ENCODE assay signal across 15 cellular contexts in the genomic region with DNA sequence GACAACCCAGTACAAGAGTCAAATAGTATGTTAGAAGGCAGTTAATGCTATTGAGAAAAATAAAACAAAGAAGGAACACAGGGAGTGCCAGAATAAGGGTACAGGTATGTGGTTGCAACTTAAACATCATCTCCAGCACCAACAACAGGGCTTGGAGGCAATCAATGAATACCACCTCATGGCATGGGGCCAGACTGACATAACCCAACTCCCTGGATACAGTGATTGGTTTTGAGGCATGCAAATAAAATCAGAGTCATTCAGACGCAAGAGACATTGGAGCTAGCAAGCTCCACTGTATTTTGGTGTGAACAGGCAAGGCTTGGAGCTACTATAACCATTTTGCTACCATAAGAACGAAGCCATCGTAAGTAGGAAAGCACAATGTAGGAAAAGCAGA. TPM values are rescaled to one million over a fixed set of nuclear protein-coding genes. Genes with fewer than 3 reads are reported as not detected.
DNase-seq lines count a peak whose midpoint lies in the region; ATAC-seq, FAIRE-seq and TF ChIP-seq lines count a peak whose summit lies in the region.
"Had no signal": no experiment of that assay in that cellular context is flagged by ENCODE, and none has a peak within 500 bp of the region (broad histone marks: within the 10 kb centered on the region; RNA-seq: fewer than 3 reads in every experiment).

No MANE protein-coding gene starts in this region.

- H2AK5ac ChIP-seq in H1 (ENCODE audit: low read depth, low read length): no peak overlapping the region
- no peak overlapping the region for H2AK5ac ChIP-seq in mesenchymal stem cell (ENCODE audit: low read length, severe bottlenecking)

- no peak overlapping the region for H4K5ac ChIP-seq in H1 (ENCODE audit: insufficient read length, low read depth, low read length)

- H3K4me1 Mint-ChIP-seq in GM23338: peaks cover 55% of the 10 kb centered on the region
- H3K4me1 Mint-ChIP-seq in activated T-cell treated with anti-CD3 and anti-CD28 coated beads, Interleukin-2, amount 50 U/mL, for 72 hours (ENCODE audit: low read depth): peaks cover 11% of the 10 kb centered on the region

- no peak overlapping the region for H3K56ac ChIP-seq in H1 (replicated peaks; ENCODE audit: insufficient read length, low read depth, low read length)

- H3K27me3 ChIP-seq in GM23338 (ENCODE audit: insufficient read depth) (no peaks in the 10 kb centered on the region), H1 (replicated peaks in 1 of 4; ENCODE audit: control insufficient read depth in 3 of 4, extremely low read depth in 1 of 4, insufficient read depth in 3 of 4, low read length in 3 of 4) (no peaks in the 10 kb centered on the region), mesenchymal stem cell (ENCODE audit: control insufficient read depth in 1 of 2, insufficient read depth in 1 of 2, low read length in 2 of 2) (no peaks in the 10 kb centered on the region)

- H3K9ac ChIP-seq in H1 (replicated peaks in 1 of 4; ENCODE audit: extremely low read depth in 1 of 4, low read depth in 3 of 4, low read length in 3 of 4) (no peak overlapping the region), mesenchymal stem cell (ENCODE audit: low read length) (no peak overlapping the region)

- H2AFZ ChIP-seq in GM23338: no peak overlapping the region
- H2AFZ ChIP-seq in H1 (ENCODE audit: low read length): no peak overlapping the region
- H2AFZ ChIP-seq in mesenchymal stem cell (ENCODE audit: low read depth, low read length): no peak overlapping the region

- H3K9me2 ChIP-seq in GM23338 (ENCODE audit: insufficient read depth): peaks cover 4% of the 10 kb centered on the region; the same call in 1 of the 2 replicates

- H3K23me2 ChIP-seq in H1 (ENCODE audit: low read depth, low read length): no peaks in the 10 kb centered on the region; the same call in 1 of the 2 replicates

- H4K20me1 ChIP-seq in GM23338 (replicated peaks; ENCODE audit: insufficient read depth) (no peaks in the 10 kb centered on the region), H1 (replicated peaks in 1 of 2; ENCODE audit: control insufficient read depth in 1 of 2, insufficient read depth in 2 of 2, low read length in 2 of 2) (no peaks in the 10 kb centered on the region)

- 90% methylated on average over 3 of the region's 3 CpGs; no CpG with 5 or more reads in 1 of the 2 experiments for WGBS in H1 (ENCODE audit: extremely low coverage in 1 of 2, insufficient coverage in 1 of 2, insufficient read length in 1 of 2, insufficient replicate concordance in 2 of 2, low coverage in 1 of 2, low lambda C conversion rate in 2 of 2, missing lambda C conversion rate in 1 of 2), 2 experiments
- 98% methylated on average over 3 of the region's 3 CpGs for WGBS in mesenchymal stem cell

- H3K4me3 Mint-ChIP-seq in GM23338: no peak overlapping the region
- no peak overlapping the region for H3K4me3 Mint-ChIP-seq in activated T-cell treated with anti-CD3 and anti-CD28 coated beads, Interleukin-2, amount 50 U/mL, for 72 hours

- H3K4me2 ChIP-seq in GM23338 (no peak overlapping the region), H1 (ENCODE audit: insufficient read depth in 1 of 2, low read depth in 2 of 2, low read length in 2 of 2) (no peak overlapping the region), mesenchymal stem cell (ENCODE audit: low read length, poor library complexity, severe bottlenecking) (no peak overlapping the region)

- H2BK15ac ChIP-seq in H1 (ENCODE audit: low read length): no peak overlapping the region
- no peak overlapping the region for H2BK15ac ChIP-seq in mesenchymal stem cell (ENCODE audit: low read depth, poor library complexity, severe bottlenecking)

- CTCF ChIA-PET in H1 (lab: Charles Lee; ENCODE audit: partially characterized antibody): interaction anchor here (0.6 to 1.9 kb wide), 3 partner anchors 11 to 31 kb away, joined by 3 to 4 read pairs (median 3); no protein-coding TSS in a partner anchor

- no peak for FAIRE-seq in H1 (lab: Jason Lieb, UNC)
- FAIRE-seq: A204.1 had no signal

- H3K4ac ChIP-seq in H1 (replicated peaks; ENCODE audit: insufficient read length, low read depth, low read length) (no peak overlapping the region), mesenchymal stem cell (ENCODE audit: low read depth in 1 of 2, low read length in 2 of 2) (no peak overlapping the region)

- TF ChIP-seq CTCF in GM23338 (conservative IDR thresholded peaks at IDR 0.05; ENCODE audit: low read depth in 2 of 2): no peak
- TF ChIP-seq CTCF in H1 (IDR thresholded peaks at IDR 0.05; ENCODE audit: control extremely low read depth in 1 of 3, insufficient read depth in 1 of 3, low read depth in 1 of 3, low read length in 3 of 3): no peak

- H3K36me3 Mint-ChIP-seq in GM23338 (ENCODE audit: low read depth): no peaks in the 10 kb centered on the region; the same call in 2 of the 3 replicates
- no peaks in the 10 kb centered on the region for H3K36me3 Mint-ChIP-seq in activated T-cell treated with anti-CD3 and anti-CD28 coated beads, Interleukin-2, amount 50 U/mL, for 72 hours (ENCODE audit: insufficient read depth in 2 of 2)

- TF ChIP-seq EP300 in H1 (IDR thresholded peaks at IDR 0.05; ENCODE audit: borderline replicate concordance in 1 of 2, low read depth in 2 of 2, low read length in 2 of 2): no peak

- no peak overlapping the region for H3K14ac ChIP-seq in H1 (ENCODE audit: insufficient read length)
- no peak overlapping the region for H3K14ac ChIP-seq in mesenchymal stem cell (ENCODE audit: low read length in 2 of 2)

- H3K18ac ChIP-seq in H1 (ENCODE audit: extremely low read depth, low read length) (no peak overlapping the region), mesenchymal stem cell (ENCODE audit: low read depth in 1 of 2, low read length in 2 of 2) (no peak overlapping the region)

- peaks cover 4% of the 10 kb centered on the region for H3K27me3 Mint-ChIP-seq in GM23338 (ENCODE audit: insufficient read depth, low read depth, poor library complexity)
- H3K27me3 Mint-ChIP-seq in activated T-cell treated with anti-CD3 and anti-CD28 coated beads, Interleukin-2, amount 50 U/mL, for 72 hours (ENCODE audit: low read depth): no peaks in the 10 kb centered on the region

- POLR2A ChIA-PET in H1 (lab: Charles Lee; ENCODE audit: partially characterized antibody): interaction anchor here (0.6 kb wide), 1 partner anchor 7 kb away, joined by 3 read pairs; no protein-coding TSS in a partner anchor

- H3K36me3 ChIP-seq in GM23338 (ENCODE audit: insufficient read depth) (no peaks in the 10 kb centered on the region), H1 (ENCODE audit: control insufficient read depth in 2 of 4, insufficient read depth in 4 of 4, low read length in 3 of 4) (no peaks in the 10 kb centered on the region), mesenchymal stem cell (ENCODE audit: control insufficient read depth in 1 of 2, insufficient read depth in 2 of 2, low read depth in 1 of 2, low read length in 2 of 2) (no peaks in the 10 kb centered on the region)

- H3K4me1 ChIP-seq in GM23338 (ENCODE audit: insufficient read depth) (peaks cover 47% of the 10 kb centered on the region), H1 (replicated peaks in 1 of 4; ENCODE audit: control insufficient read depth in 3 of 4, insufficient read depth in 4 of 4, low read length in 3 of 4) (peaks cover 0 to 11% (median 10%) of the 10 kb centered on the region in 4 experiments; a peak in 5 of 7 replicates), mesenchymal stem cell (ENCODE audit: control insufficient read depth, insufficient read depth, low read depth, low read length) (peaks cover 3% of the 10 kb centered on the region)
- H3K4me1 ChIP-seq: Caco-2 had no signal

- H2BK12ac ChIP-seq in H1 (ENCODE audit: low read depth, low read length) (0 out of 2 replicates have a peak overlapping the region, but pooled peaks have one; percentile 30), mesenchymal stem cell (ENCODE audit: low read length in 2 of 2) (no peak overlapping the region)

- no peak for ATAC-seq in GM23338
- no peak for ATAC-seq in activated T-cell treated with anti-CD3 and anti-CD28 coated beads, Interleukin-2, amount 50 U/mL, for 72 hours (replicated peaks in 1 of 2)

- intact Hi-C loops in posterior vena cava (cut with DNase I): no loop called here

- no peaks in the 10 kb centered on the region for H3K9me3 Mint-ChIP-seq in GM23338
- H3K9me3 Mint-ChIP-seq in activated T-cell treated with anti-CD3 and anti-CD28 coated beads, Interleukin-2, amount 50 U/mL, for 72 hours: no peaks in the 10 kb centered on the region
- H3K9me3 Mint-ChIP-seq: CD8-positive, alpha-beta memory T cell had no signal

- no peak overlapping the region for H3K23ac ChIP-seq in H1 (ENCODE audit: insufficient read length)
- H3K23ac ChIP-seq in mesenchymal stem cell (ENCODE audit: low read length in 2 of 2): no peak overlapping the region

- peaks cover 10% of the 10 kb centered on the region for H3K79me2 ChIP-seq in GM23338 (replicated peaks; ENCODE audit: insufficient read depth)
- peaks cover 0 to 39% of the 10 kb centered on the region in 2 experiments; a peak in 2 of 4 replicates for H3K79me2 ChIP-seq in H1 (ENCODE audit: control insufficient read depth in 1 of 2, insufficient read depth in 2 of 2, low read length in 2 of 2)

- H3K9me3 ChIP-seq in H1 (ENCODE audit: insufficient read depth in 2 of 2, low read depth in 1 of 2, low read length in 1 of 2): no peaks in the 10 kb centered on the region
- H3K9me3 ChIP-seq in mesenchymal stem cell (ENCODE audit: control insufficient read depth, low read length): no peaks in the 10 kb centered on the region
- H3K9me3 ChIP-seq: Caco-2 had no signal

- peak; percentile 26 for DNase-seq in ACHN
- no peak for DNase-seq in GM23338 (ENCODE audit: low spot score)
- DNase-seq in H1 (ENCODE audit: low read depth in 1 of 2, low spot score in 2 of 2): no peak
- DNase-seq in kidney tubule cell (ENCODE audit: low spot score): peak; percentile 73
- DNase-seq in activated T-cell treated with anti-CD3 and anti-CD28 coated beads, Interleukin-2, amount 50 U/mL, for 72 hours: no peak
- DNase-seq in posterior vena cava (ENCODE audit: low spot score): no peak
- no peak for DNase-seq in NCI-H187 (lab: John Stamatoyannopoulos, UW)
- no peak for DNase-seq in mesenchymal stem cell
- DNase-seq: Caco-2; CD8-positive, alpha-beta memory T cell; DND-41; GDM1; H7; IMR-90 had no signal

- H4K8ac ChIP-seq in H1 (ENCODE audit: extremely low read depth, insufficient read depth, low read length) (no peak overlapping the region), mesenchymal stem cell (ENCODE audit: low read length) (no peak overlapping the region)

- in situ Hi-C loops in ACHN (cut with HindIII; ENCODE audit: low pct_ligation_motif_present, low pct_unique_long_range_greater_than_20kb, low sequenced_read_pairs): no loop called here

- peak overlapping the region; percentile 1; the same call in 1 of the 2 replicates for H3K27ac Mint-ChIP-seq in GM23338
- H3K27ac Mint-ChIP-seq in activated T-cell treated with anti-CD3 and anti-CD28 coated beads, Interleukin-2, amount 50 U/mL, for 72 hours: no peak overlapping the region

- no peak overlapping the region for H3K27ac ChIP-seq in GM23338 (ENCODE audit: low read depth)
- no peak overlapping the region for H3K27ac ChIP-seq in H1 (ENCODE audit: low read depth, low read length)
- no peak overlapping the region for H3K27ac ChIP-seq in mesenchymal stem cell (ENCODE audit: low read length, poor library complexity, severe bottlenecking)

- H3K4me3 ChIP-seq in GM23338 (no peak overlapping the region), H1 (ENCODE audit: extremely low read depth in 1 of 4, insufficient read depth in 2 of 4, low read depth in 3 of 4, low read length in 4 of 4) (no peak overlapping the region), mesenchymal stem cell (ENCODE audit: insufficient read depth in 1 of 2, low read depth in 1 of 2, low read length in 2 of 2) (no peak overlapping the region)

- no peak overlapping the region for H2BK20ac ChIP-seq in H1 (ENCODE audit: low read length)

- H4K91ac ChIP-seq in H1 (replicated peaks; ENCODE audit: insufficient read length, low read length): no peak overlapping the region
- no peak overlapping the region for H4K91ac ChIP-seq in mesenchymal stem cell (ENCODE audit: low read length)

- H2BK5ac ChIP-seq in H1 (ENCODE audit: low read depth, low read length) (no peak overlapping the region), mesenchymal stem cell (ENCODE audit: low read depth, low read length, poor library complexity, severe bottlenecking) (no peak overlapping the region)

- TF ChIP-seq RAD21 in H1 (IDR thresholded peaks at IDR 0.05 in 1 of 2, conservative IDR thresholded peaks at IDR 0.05 in 1 of 2; ENCODE audit: low read depth in 2 of 2, low read length in 2 of 2): no peak

- H3K79me1 ChIP-seq in H1 (ENCODE audit: low read depth, low read length) (no peaks in the 10 kb centered on the region; the same call in 1 of the 2 replicates), mesenchymal stem cell (replicated peaks; ENCODE audit: low read length, poor library complexity, severe bottlenecking) (peaks cover 15% of the 10 kb centered on the region)

- no peak overlapping the region for H2BK120ac ChIP-seq in H1 (replicated peaks; ENCODE audit: low read depth, low read length)
- H2BK120ac ChIP-seq in mesenchymal stem cell (ENCODE audit: low read depth, low read length): no peak overlapping the region

- no peak for TF ChIP-seq POLR2A in H1 (IDR thresholded peaks at IDR 0.05; ENCODE audit: control extremely low read depth in 1 of 2, low read depth in 2 of 2, low read length in 2 of 2)

- no peaks in the 10 kb centered on the region for H3F3A ChIP-seq in GM23338 (replicated peaks; ENCODE audit: low read depth)

RNA-seq across cellular contexts. Expression of gene PPP3CA, which starts 56.7 kb away (rescaled TPM):
- 26.8 and 27.0 TPM in 2 replicates for total RNA-seq in GM23338 (2014; rRNA removed; shearing (Covaris generic))
- polyA plus RNA-seq in GM23338 (2016; fragmentation: Nextera tagmentation; extraction: Ambion mirVana) (36.5 and 45.2 TPM in 2 replicates), H1 (2011; rRNA removed) (4.5 and 7.9 TPM in 2 replicates)
- total RNA-seq in H1 (2021; fragmentation: NEBNext Ultra II Directional; extraction: Animal tissue kit (Norgen Biotek cat#: 25700)): 35.0 and 38.0 TPM in 2 replicates
- polyA plus RNA-seq in H1 (2011; cell fraction: cytosol; rRNA removed): 7.1 TPM
- 5.1 TPM for polyA plus RNA-seq in H1 (2011; cell fraction: nucleus; rRNA removed)
- polyA plus RNA-seq in H1 (2012, experiment 1 of 2): 16.7 to 34.7 TPM (median 18.4 TPM) in 4 replicates
- polyA plus RNA-seq in H1 (2012, experiment 2 of 2): 2.2 TPM
- 41.8 TPM for polyA plus RNA-seq in H1 (2013, experiment 1 of 2)
- polyA plus RNA-seq in H1 (2013, experiment 2 of 2): 38.8 TPM
- polyA minus RNA-seq in H1 (2011; rRNA and poly(A)+ RNA removed): 26.1 and 33.7 TPM in 2 replicates
- polyA minus RNA-seq in H1 (2011; cell fraction: cytosol; rRNA and poly(A)+ RNA removed): 17.2 TPM
- polyA minus RNA-seq in H1 (2011; cell fraction: nucleus; rRNA and poly(A)+ RNA removed): 35.4 TPM
- total RNA-seq in activated T-cell treated with anti-CD3 and anti-CD28 coated beads, Interleukin-2, amount 50 U/mL, for 72 hours: 10 to 100 TPM; 11.3 to 15.6 TPM
- 10 to 100 TPM; 45.2 to 58.2 TPM for total RNA-seq in posterior vena cava
- polyA plus RNA-seq in mesenchymal stem cell (2013, experiment 1 of 2): 51.4 TPM
- 52.2 TPM for polyA plus RNA-seq in mesenchymal stem cell (2013, experiment 2 of 2)

Comparison
In these comparisons a context has a peak if more than half of its experiments do, and no peak if none do; other contexts are left out.
1. DNase-seq: peak in ACHN (single experiment) and kidney tubule cell (single experiment); none in GM23338 (single experiment), H1 (0 of 2), activated T-cell treated with anti-CD3 and anti-CD28 coated beads, Interleukin-2, amount 50 U/mL, for 72 hours (0 of 2), posterior vena cava (single experiment), NCI-H187 (0 of 2) and mesenchymal stem cell (single experiment).